Comparison of ENCODE assay signal across 16 cellular contexts in the genomic region with DNA sequence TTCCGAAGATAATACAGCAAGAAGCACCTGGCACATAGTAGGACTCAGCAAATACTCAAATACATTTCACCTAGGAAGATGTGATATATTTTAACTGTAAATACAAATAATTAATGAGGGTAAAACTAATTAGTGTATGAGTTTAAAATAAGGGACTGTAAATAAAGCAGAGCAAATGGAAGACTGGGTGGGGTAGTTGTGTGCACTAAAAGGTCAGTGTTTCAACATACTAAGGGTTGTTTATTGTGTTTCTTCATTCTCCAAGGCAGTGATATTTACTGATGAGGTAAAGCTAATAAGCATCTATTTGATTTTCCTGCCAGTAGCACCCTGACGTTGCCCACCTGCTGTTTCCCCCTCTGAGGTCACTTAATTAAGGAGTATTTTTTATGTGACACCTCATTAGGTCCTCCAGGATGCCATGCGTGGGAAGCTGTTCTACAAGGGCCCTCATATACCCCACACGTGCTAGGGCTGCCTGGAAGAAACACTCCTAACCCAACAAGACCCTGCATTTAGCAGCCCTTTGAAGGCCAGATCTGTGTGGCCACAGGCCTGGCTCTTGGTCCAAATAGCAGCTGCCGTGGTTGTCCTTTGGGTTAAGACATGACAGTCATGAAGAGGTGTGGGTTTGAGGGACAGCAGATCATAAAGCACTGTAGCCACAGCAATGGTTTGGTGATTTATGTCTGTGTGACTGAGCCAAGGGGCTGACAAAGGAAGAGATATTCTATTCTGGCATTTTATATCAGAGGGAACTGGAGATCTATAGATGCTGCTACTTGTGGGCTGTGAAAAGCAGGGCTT.
DNase-seq lines count a peak whose midpoint lies in the region; ATAC-seq lines count a peak whose summit lies in the region.
"Had no signal": no experiment of that assay in that cellular context is flagged by ENCODE, and none has a peak within 500 bp of the region (broad histone marks: within the 10 kb centered on the region; RNA-seq: fewer than 3 reads in every experiment).

No MANE protein-coding gene starts in this region.

- peaks cover 22% of the 10 kb centered on the region for H3K4me1 Mint-ChIP-seq in activated T-helper 17 cell treated with anti-CD3 and anti-CD28 coated beads, Interleukin-2, amount 50 U/mL, for 72 hours
- H3K4me1 Mint-ChIP-seq in activated CD8-positive, alpha-beta T cell treated with anti-CD3 and anti-CD28 coated beads, Interleukin-2, amount 10 ng/mL, durations not matched to agents 7 days and 5 days (ENCODE audit: low read depth): peaks cover 10% of the 10 kb centered on the region
- H3K4me1 Mint-ChIP-seq: activated naive CD4-positive, alpha-beta T cell treated with anti-CD3 and anti-CD28 coated beads, Interleukin-2, amount 50 U/mL, for 24 hours; B cell had no signal

- H3K27ac Mint-ChIP-seq in activated T-helper 17 cell treated with anti-CD3 and anti-CD28 coated beads, Interleukin-2, amount 50 U/mL, for 72 hours: peak overlapping the region; percentile 64
- no peak overlapping the region for H3K27ac Mint-ChIP-seq in activated CD8-positive, alpha-beta T cell treated with anti-CD3 and anti-CD28 coated beads, Interleukin-2, amount 10 ng/mL, durations not matched to agents 7 days and 5 days
- H3K27ac Mint-ChIP-seq: activated CD4-positive, alpha-beta T cell treated with anti-CD3 and anti-CD28 coated beads, Interleukin-2, amount 10 ng/mL, durations not matched to agents 7 days and 5 days; activated naive CD4-positive, alpha-beta T cell treated with anti-CD3 and anti-CD28 coated beads, Interleukin-2, amount 50 U/mL, for 24 hours; B cell had no signal

- no peak for ATAC-seq in activated T-helper 17 cell treated with anti-CD3 and anti-CD28 coated beads, Interleukin-2, amount 50 U/mL, for 72 hours (replicated peaks)
- ATAC-seq in sciatic nerve: peak; percentile 38
- no peak for ATAC-seq in activated CD8-positive, alpha-beta T cell treated with anti-CD3 and anti-CD28 coated beads, Interleukin-2, amount 10 ng/mL, durations not matched to agents 7 days and 5 days
- ATAC-seq: psoas muscle had no signal

- H3K27me3 Mint-ChIP-seq in activated T-helper 17 cell treated with anti-CD3 and anti-CD28 coated beads, Interleukin-2, amount 50 U/mL, for 72 hours: no peaks in the 10 kb centered on the region
- H3K27me3 Mint-ChIP-seq in activated CD8-positive, alpha-beta T cell treated with anti-CD3 and anti-CD28 coated beads, Interleukin-2, amount 10 ng/mL, durations not matched to agents 7 days and 5 days (ENCODE audit: low read depth): no peaks in the 10 kb centered on the region
- H3K27me3 Mint-ChIP-seq: activated CD4-positive, alpha-beta T cell treated with anti-CD3 and anti-CD28 coated beads, Interleukin-2, amount 10 ng/mL, durations not matched to agents 7 days and 5 days; activated naive CD4-positive, alpha-beta T cell treated with anti-CD3 and anti-CD28 coated beads, Interleukin-2, amount 50 U/mL, for 24 hours; brain had no signal

- DNase-seq in DMS153 (lab: John Stamatoyannopoulos, UW) (peak; percentile 42), DMS153 treated with DMSO at 0.1 percent for 48 hours (lab: John Stamatoyannopoulos, UW; ENCODE audit: unreplicated experiment) (no peak), NCI-H1417 treated with DMSO at 0.1 percent for 48 hours (lab: John Stamatoyannopoulos, UW) (peak; percentile 42), sciatic nerve (ENCODE audit: low spot score) (no peak)
- no peak for DNase-seq in activated CD8-positive, alpha-beta memory T cell treated with anti-CD3 and anti-CD28 coated beads, Interleukin-2, amount 50 U/mL, for 48 hours
- no peak for DNase-seq in activated effector memory CD4-positive, alpha-beta T cell treated with Interleukin-2 at 50 U/mL for 16 hours
- DNase-seq in activated CD8-positive, alpha-beta T cell treated with anti-CD3 and anti-CD28 coated beads, Interleukin-2, amount 10 ng/mL, durations not matched to agents 7 days and 5 days: no peak
- DNase-seq: activated CD4-positive, alpha-beta T cell treated with anti-CD3 and anti-CD28 coated beads, Interleukin-2, amount 10 ng/mL, durations not matched to agents 7 days and 5 days; kidney glomerular epithelial cell; NCI-H1930; psoas muscle; SK-N-SH had no signal

- POLR2A ChIA-PET in activated CD8-positive, alpha-beta T cell treated with anti-CD3 and anti-CD28 coated beads, Interleukin-2, amount 10 ng/mL, durations not matched to agents 7 days and 5 days (lab: Charles Lee): no interaction called here

- no peak overlapping the region for H3K4me3 Mint-ChIP-seq in activated T-helper 17 cell treated with anti-CD3 and anti-CD28 coated beads, Interleukin-2, amount 50 U/mL, for 72 hours
- no peak overlapping the region for H3K4me3 Mint-ChIP-seq in activated CD8-positive, alpha-beta T cell treated with anti-CD3 and anti-CD28 coated beads, Interleukin-2, amount 10 ng/mL, durations not matched to agents 7 days and 5 days
- H3K4me3 Mint-ChIP-seq: activated CD4-positive, alpha-beta T cell treated with anti-CD3 and anti-CD28 coated beads, Interleukin-2, amount 10 ng/mL, durations not matched to agents 7 days and 5 days; activated naive CD4-positive, alpha-beta T cell treated with anti-CD3 and anti-CD28 coated beads, Interleukin-2, amount 50 U/mL, for 24 hours; B cell; brain had no signal

- H3K36me3 Mint-ChIP-seq in activated T-helper 17 cell treated with anti-CD3 and anti-CD28 coated beads, Interleukin-2, amount 50 U/mL, for 72 hours (ENCODE audit: low read depth): no peaks in the 10 kb centered on the region
- H3K36me3 Mint-ChIP-seq in activated CD8-positive, alpha-beta T cell treated with anti-CD3 and anti-CD28 coated beads, Interleukin-2, amount 10 ng/mL, durations not matched to agents 7 days and 5 days (ENCODE audit: low read depth): peaks cover 5% of the 10 kb centered on the region
- H3K36me3 Mint-ChIP-seq: activated naive CD4-positive, alpha-beta T cell treated with anti-CD3 and anti-CD28 coated beads, Interleukin-2, amount 50 U/mL, for 24 hours had no signal

- CTCF ChIA-PET in activated CD8-positive, alpha-beta T cell treated with anti-CD3 and anti-CD28 coated beads, Interleukin-2, amount 10 ng/mL, durations not matched to agents 7 days and 5 days (lab: Charles Lee): interaction anchor here (0.8 to 1.4 kb wide), 3 partner anchors 14 to 23 kb away, joined by 3 to 4 read pairs (median 3); no protein-coding TSS in a partner anchor

- intact Hi-C loops in sciatic nerve (cut with DNase I): no loop called here

- H3K9me3 Mint-ChIP-seq in activated T-helper 17 cell treated with anti-CD3 and anti-CD28 coated beads, Interleukin-2, amount 50 U/mL, for 72 hours: peaks cover 5% of the 10 kb centered on the region
- H3K9me3 Mint-ChIP-seq in activated CD8-positive, alpha-beta T cell treated with anti-CD3 and anti-CD28 coated beads, Interleukin-2, amount 10 ng/mL, durations not matched to agents 7 days and 5 days (ENCODE audit: insufficient read depth): peaks cover 13% of the 10 kb centered on the region
- H3K9me3 Mint-ChIP-seq: activated naive CD4-positive, alpha-beta T cell treated with anti-CD3 and anti-CD28 coated beads, Interleukin-2, amount 50 U/mL, for 24 hours had no signal

Comparison
In these comparisons a context has a peak if more than half of its experiments do, and no peak if none do; other contexts are left out.
1. DNase-seq: peak in DMS153 (single experiment) and NCI-H1417 treated with DMSO at 0.1 percent for 48 hours (single experiment); none in DMS153 treated with DMSO at 0.1 percent for 48 hours (single experiment), sciatic nerve (single experiment), activated CD8-positive, alpha-beta memory T cell treated with anti-CD3 and anti-CD28 coated beads, Interleukin-2, amount 50 U/mL, for 48 hours (single experiment), activated effector memory CD4-positive, alpha-beta T cell treated with Interleukin-2 at 50 U/mL for 16 hours (single experiment) and activated CD8-positive, alpha-beta T cell treated with anti-CD3 and anti-CD28 coated beads, Interleukin-2, amount 10 ng/mL, durations not matched to agents 7 days and 5 days (single experiment).